8 cellular contexts compared by ENCODE assay signal in genomic region chr7:128476402-128477335, GRCh38. TPM values are rescaled to one million over a fixed set of nuclear protein-coding genes. Genes with fewer than 3 reads are reported as not detected.
DNase-seq lines count a peak whose midpoint lies in the region; ATAC-seq and TF ChIP-seq lines count a peak whose summit lies in the region.
"Not testable (repeated sequence)": the region's sequence is repeated elsewhere in the genome, so short reads cannot be mapped to it uniquely, and the experiment has no call there.

Gene METTL2B (plus strand): TSS chr7:128476748. CDS start chr7:128476766, 18 bp downstream.

- peak within 1 kb of the TSS; percentile 73 for H3K27ac ChIP-seq in AG04450 (ENCODE audit: low read depth, low read length)
- peak within 1 kb of the TSS; percentile 87 for H3K27ac ChIP-seq in WERI-Rb-1
- peak within 1 kb of the TSS; percentile 55 to 88 (median 85) for H3K27ac ChIP-seq in spleen

- TF ChIP-seq POLR2A in spleen (IDR thresholded peaks at IDR 0.05) = peak in 1 of 3 donors; percentile 9

- not testable (repeated sequence) for H3K9me3 ChIP-seq in AG04450 (ENCODE audit: control insufficient read depth, insufficient read depth, low read length); WERI-Rb-1 (ENCODE audit: severe bottlenecking); spleen

- POLR2A ChIA-PET in AG04450 (lab: Yijun Ruan, JAX) = interaction anchor here (0.6 kb wide), 1 partner anchor 138 kb away, joined by 3 read pairs; no protein-coding TSS in a partner anchor

- intact Hi-C loops in spleen (cut with DNase I; ENCODE audit: low total_unique reads) = loop anchor here (5.0 kb wide), 1 partner anchor 406 kb away; no protein-coding TSS in a partner anchor

- DNase-seq in AG04450 (ENCODE audit: low read depth, low spot score) (peak; percentile 74), NCI-H2196 treated with DMSO at 0.1 percent for 48 hours (lab: John Stamatoyannopoulos, UW; ENCODE audit: unreplicated experiment) (peak; percentile 86), WERI-Rb-1 (peak; percentile 97), cardiac fibroblast (ENCODE audit: low read depth in 2 of 2) (peak; percentile 87 to 94), iPS-NIHi7 (ENCODE audit: extremely low spot score) (peak; percentile 83), spleen (peak; percentile 97)

- CTCF ChIA-PET in AG04450 (lab: Charles Lee) = interaction anchor here (0.8 to 3.2 kb wide), 4 partner anchors 16 to 615 kb away, joined by 3 to 19 read pairs (median 8); no protein-coding TSS in a partner anchor

- peaks cover 6 to 39% (median 20%) of the 10 kb centered on the region in 6 donors for H3K4me1 ChIP-seq in spleen

- H3K27me3 ChIP-seq in AG04450 (ENCODE audit: control insufficient read depth, insufficient read depth, low read length); WERI-Rb-1 (ENCODE audit: insufficient read depth, low read depth, severe bottlenecking); spleen (replicated peaks in 1 of 7): not testable (repeated sequence)

- ATAC-seq in GM18873 (IDR thresholded peaks at IDR 0.05; ENCODE audit: low FRiP score, unreplicated experiment) (peak; percentile 91), HG03139 (IDR thresholded peaks at IDR 0.05; ENCODE audit: unreplicated experiment) (peak; percentile 91)

- H3K4me3 ChIP-seq in AG04450 (ENCODE audit: low read depth, low read length) = peak within 1 kb of the TSS; percentile 77
- H3K4me3 ChIP-seq in WERI-Rb-1 (ENCODE audit: low read depth, low read length) = peak within 1 kb of the TSS; percentile 88
- H3K4me3 ChIP-seq in cardiac fibroblast (replicated peaks in 1 of 2; ENCODE audit: low read depth in 2 of 2, low read length in 2 of 2) = peak within 1 kb of the TSS; percentile 78 to 83
- H3K4me3 ChIP-seq in spleen = peak within 1 kb of the TSS; percentile 50 to 78 (median 74)

- 0 to 1% (median 0%) methylated on average over 41 to 62 of the region's 62 CpGs for WGBS in spleen, 5 donors

- not testable (repeated sequence) for H3K36me3 ChIP-seq in WERI-Rb-1
- H3K36me3 ChIP-seq in spleen = peaks cover 0 to 31% (median 10%) of the 10 kb centered on the region in 6 donors

- TF ChIP-seq CTCF in AG04450 (IDR thresholded peaks at IDR 0.05; ENCODE audit: low read depth, low read length) = peak; percentile 47
- peak; percentile 66 for TF ChIP-seq CTCF in WERI-Rb-1 (IDR thresholded peaks at IDR 0.05; ENCODE audit: low read depth, low read length)
- peak; percentile 33 for TF ChIP-seq CTCF in cardiac fibroblast (IDR thresholded peaks at IDR 0.05; ENCODE audit: low read depth, low read length)
- TF ChIP-seq CTCF in spleen (IDR thresholded peaks at IDR 0.05 in 8 of 11, conservative IDR thresholded peaks at IDR 0.05 in 3 of 11) = peak in 10 of 11 experiments; percentile 42 to 76 (median 57)

RNA-seq across cellular contexts. Expression of gene METTL2B, which starts in this region (rescaled TPM):
- 22.1 and 25.9 TPM in 2 replicates for polyA plus RNA-seq in AG04450 (2011; rRNA removed)
- 21.4 and 29.8 TPM in 2 replicates for polyA minus RNA-seq in AG04450 (2011; rRNA and poly(A)+ RNA removed)
- 10 to 100 TPM; 17.7 to 32.8 (median 22.4) TPM for total RNA-seq in spleen
- polyA plus RNA-seq in spleen = 10 to 100 TPM in 1 of 3 donors, 1 to 10 TPM in 2; 6.7 to 12.3 (median 7.2) TPM

Comparison
In these comparisons a context has a peak if more than half of its experiments do, and no peak if none do; other contexts are left out.
1. Peak in every context shown above with its lines: DNase-seq, ATAC-seq, H3K4me3 ChIP-seq and H3K27ac ChIP-seq.